In the genomic region with DNA sequence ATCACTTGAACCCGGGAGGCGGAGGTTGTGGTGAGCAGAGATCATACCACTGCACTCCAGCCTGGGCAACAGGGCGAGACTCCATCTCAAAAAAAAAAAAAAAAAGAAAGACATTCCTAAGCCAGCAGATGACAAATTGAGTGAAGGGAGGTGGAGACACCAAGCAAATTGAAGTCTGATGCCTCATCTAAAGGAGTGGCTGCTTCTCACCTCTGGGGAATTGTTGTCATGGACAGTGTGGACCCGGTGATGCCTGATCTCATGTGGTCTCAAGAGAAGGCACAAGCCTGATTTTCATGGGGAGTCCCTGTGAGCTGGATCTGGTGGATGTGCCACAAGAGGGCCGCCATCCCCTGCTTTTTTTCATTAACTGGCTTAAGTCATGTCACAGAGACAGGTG, we compare ENCODE assay signal across 13 cellular contexts.
DNase-seq lines count a peak whose midpoint lies in the region.
"Had no signal": no experiment of that assay in that cellular context is flagged by ENCODE, and none has a peak within 500 bp of the region (broad histone marks: within the 10 kb centered on the region; RNA-seq: fewer than 3 reads in every experiment).

No MANE protein-coding gene starts in this region.

- no peak overlapping the region for H2BK5ac ChIP-seq in trophoblast cell (ENCODE audit: low read depth, low read length, poor library complexity)

- in situ Hi-C loops in SK-MEL-5 (cut with HindIII; ENCODE audit: low pct_unique_long_range_greater_than_20kb, low sequenced_read_pairs) = no loop called here

- WGBS in trophoblast cell (ENCODE audit: extremely low coverage, insufficient coverage, insufficient read length) = no CpG with 5 or more reads among the region's 5 CpGs

- peaks cover 10% of the 10 kb centered on the region for H3K9me3 Mint-ChIP-seq in activated naive CD4-positive, alpha-beta T cell treated with anti-CD3 and anti-CD28 coated beads for 36 hours
- H3K9me3 Mint-ChIP-seq in activated naive CD4-positive, alpha-beta T cell treated with anti-CD3 and anti-CD28 coated beads, Interleukin-2, amount 10 ng/mL, durations not matched to agents 7 days and 5 days = peaks cover 16% of the 10 kb centered on the region

- CTCF ChIA-PET in activated naive CD4-positive, alpha-beta T cell treated with anti-CD3 and anti-CD28 coated beads for 36 hours (lab: Charles Lee) = no interaction called here
- CTCF ChIA-PET in activated naive CD4-positive, alpha-beta T cell treated with anti-CD3 and anti-CD28 coated beads, Interleukin-2, amount 10 ng/mL, durations not matched to agents 7 days and 5 days (lab: Charles Lee) = no interaction called here

- H3K18ac ChIP-seq in trophoblast cell (ENCODE audit: low read length) = no peak overlapping the region

- peaks cover 33% of the 10 kb centered on the region for H3K4me1 Mint-ChIP-seq in activated naive CD4-positive, alpha-beta T cell treated with anti-CD3 and anti-CD28 coated beads for 36 hours (ENCODE audit: low read depth)
- peaks cover 20% of the 10 kb centered on the region for H3K4me1 Mint-ChIP-seq in activated naive CD4-positive, alpha-beta T cell treated with anti-CD3 and anti-CD28 coated beads, Interleukin-2, amount 10 ng/mL, durations not matched to agents 7 days and 5 days
- H3K4me1 Mint-ChIP-seq: B cell had no signal

- H3K4me3 ChIP-seq in Jurkat, Clone E6-1 (ENCODE audit: low read length) = no peak overlapping the region
- H3K4me3 ChIP-seq in trophoblast cell (ENCODE audit: low read depth, low read length) = no peak overlapping the region

- peak; percentile 12 for DNase-seq in activated naive CD4-positive, alpha-beta T cell treated with anti-CD3 and anti-CD28 coated beads for 36 hours
- DNase-seq in activated naive CD4-positive, alpha-beta T cell treated with anti-CD3 and anti-CD28 coated beads, Interleukin-2, amount 10 ng/mL, durations not matched to agents 7 days and 5 days = no peak
- peak; percentile 10 for DNase-seq in Jurkat, Clone E6-1 (ENCODE audit: low read depth, low spot score)
- DNase-seq in SK-MEL-5 (ENCODE audit: low read depth, low spot score) = peak; percentile 11
- peak; percentile 59 to 77 for DNase-seq in trophoblast cell
- DNase-seq in activated CD8-positive, alpha-beta memory T cell treated with anti-CD3 and anti-CD28 coated beads for 24 hours = no peak
- DNase-seq in caudate nucleus (lab: John Stamatoyannopoulos, UW) = no peak
- DNase-seq: CD4-positive, alpha-beta T cell; IMR-90; NCI-H1436 treated with DMSO at 0.1 percent for 48 hours; NCI-H2081; SIG-M5 had no signal

- H3K27ac ChIP-seq in trophoblast cell (ENCODE audit: low read depth, low read length) (no peak overlapping the region), caudate nucleus (ENCODE audit: low read depth, low read length) (no peak overlapping the region)

- H3K36me3 Mint-ChIP-seq in activated naive CD4-positive, alpha-beta T cell treated with anti-CD3 and anti-CD28 coated beads for 36 hours (ENCODE audit: low read depth) = peaks cover 17% of the 10 kb centered on the region
- H3K36me3 Mint-ChIP-seq in activated naive CD4-positive, alpha-beta T cell treated with anti-CD3 and anti-CD28 coated beads, Interleukin-2, amount 10 ng/mL, durations not matched to agents 7 days and 5 days = peaks cover 6% of the 10 kb centered on the region

- H3K9me3 ChIP-seq in trophoblast cell (ENCODE audit: insufficient read depth, low read depth, low read length) = no peaks in the 10 kb centered on the region

- no peak overlapping the region for H3K9ac ChIP-seq in trophoblast cell (ENCODE audit: low read length)

- H3K23ac ChIP-seq in trophoblast cell (ENCODE audit: low read length) = no peak overlapping the region

- H3K4me2 ChIP-seq in trophoblast cell (ENCODE audit: low read length) = no peak overlapping the region

- H3K14ac ChIP-seq in trophoblast cell (ENCODE audit: low read length) = no peak overlapping the region

- H2AFZ ChIP-seq in trophoblast cell (ENCODE audit: insufficient read depth, low read length, poor library complexity) = no peak overlapping the region

- H3K4me1 ChIP-seq in trophoblast cell (ENCODE audit: control insufficient read depth in 1 of 2, insufficient read depth in 2 of 2, low read length in 2 of 2) = no peaks in the 10 kb centered on the region

- H3K27me3 Mint-ChIP-seq in activated naive CD4-positive, alpha-beta T cell treated with anti-CD3 and anti-CD28 coated beads for 36 hours (ENCODE audit: low read depth) = no peaks in the 10 kb centered on the region
- no peaks in the 10 kb centered on the region for H3K27me3 Mint-ChIP-seq in activated naive CD4-positive, alpha-beta T cell treated with anti-CD3 and anti-CD28 coated beads, Interleukin-2, amount 10 ng/mL, durations not matched to agents 7 days and 5 days
- H3K27me3 Mint-ChIP-seq: CD4-positive, alpha-beta T cell had no signal

- H4K8ac ChIP-seq in trophoblast cell (ENCODE audit: low read depth, low read length) = no peak overlapping the region

- no peak overlapping the region for H4K12ac ChIP-seq in trophoblast cell (ENCODE audit: low read depth, low read length)

- H3K36me3 ChIP-seq in trophoblast cell (ENCODE audit: control insufficient read depth in 1 of 2, insufficient read depth in 2 of 2, low read length in 2 of 2) = no peaks in the 10 kb centered on the region

- intact Hi-C loops in activated naive CD4-positive, alpha-beta T cell treated with anti-CD3 and anti-CD28 coated beads for 36 hours (cut with micrococcal nuclease) = no loop called here

- no peak overlapping the region for H3K4me3 Mint-ChIP-seq in activated naive CD4-positive, alpha-beta T cell treated with anti-CD3 and anti-CD28 coated beads for 36 hours
- H3K4me3 Mint-ChIP-seq in activated naive CD4-positive, alpha-beta T cell treated with anti-CD3 and anti-CD28 coated beads, Interleukin-2, amount 10 ng/mL, durations not matched to agents 7 days and 5 days = no peak overlapping the region
- H3K4me3 Mint-ChIP-seq: B cell; CD4-positive, alpha-beta T cell had no signal

- no peak overlapping the region for H2BK12ac ChIP-seq in trophoblast cell (ENCODE audit: low read length)

- H4K91ac ChIP-seq in trophoblast cell (ENCODE audit: low read depth, low read length) = no peak overlapping the region

- H2AK5ac ChIP-seq in trophoblast cell (ENCODE audit: low read length) = no peak overlapping the region

- H2BK120ac ChIP-seq in trophoblast cell (ENCODE audit: insufficient read depth, low read length, poor library complexity) = no peak overlapping the region

- peaks cover 2% of the 10 kb centered on the region for H3K79me2 ChIP-seq in trophoblast cell (ENCODE audit: control insufficient read depth, insufficient read depth, low read length, poor library complexity)

- no peak overlapping the region for H3K4ac ChIP-seq in trophoblast cell (ENCODE audit: low read depth, low read length)

- no peak overlapping the region for H3K27ac Mint-ChIP-seq in activated naive CD4-positive, alpha-beta T cell treated with anti-CD3 and anti-CD28 coated beads for 36 hours
- H3K27ac Mint-ChIP-seq in activated naive CD4-positive, alpha-beta T cell treated with anti-CD3 and anti-CD28 coated beads, Interleukin-2, amount 10 ng/mL, durations not matched to agents 7 days and 5 days = no peak overlapping the region
- H3K27ac Mint-ChIP-seq: B cell had no signal

- no peaks in the 10 kb centered on the region for H3K79me1 ChIP-seq in trophoblast cell (ENCODE audit: low read length)

- no peaks in the 10 kb centered on the region for H3K27me3 ChIP-seq in trophoblast cell (ENCODE audit: insufficient read depth, low read length)

Comparison
In these comparisons a context has a peak if more than half of its experiments do, and no peak if none do; other contexts are left out.
1. DNase-seq: peak in activated naive CD4-positive, alpha-beta T cell treated with anti-CD3 and anti-CD28 coated beads for 36 hours (single experiment), Jurkat, Clone E6-1 (single experiment), SK-MEL-5 (single experiment) and trophoblast cell (2 of 2); none in activated naive CD4-positive, alpha-beta T cell treated with anti-CD3 and anti-CD28 coated beads, Interleukin-2, amount 10 ng/mL, durations not matched to agents 7 days and 5 days (single experiment), activated CD8-positive, alpha-beta memory T cell treated with anti-CD3 and anti-CD28 coated beads for 24 hours (single experiment) and caudate nucleus (0 of 61).